In genomic region chr19:21328402-21328801, GRCh38 we compare ENCODE assay signal across 8 cellular contexts. TPM values are rescaled to one million over a fixed set of nuclear protein-coding genes. Genes with fewer than 3 reads are reported as not detected.
DNase-seq lines count a peak whose midpoint lies in the region; ATAC-seq and TF ChIP-seq lines count a peak whose summit lies in the region.

No MANE protein-coding gene starts in this region.

- TF ChIP-seq POLR2A in Peyer's patch (IDR thresholded peaks at IDR 0.05): no peak

- H3K27me3 Mint-ChIP-seq in activated CD4-positive, alpha-beta T cell treated with anti-CD3 and anti-CD28 coated beads for 36 hours: no peaks in the 10 kb centered on the region
- H3K27me3 Mint-ChIP-seq in endothelial cell (ENCODE audit: unreplicated experiment): peaks cover 2% of the 10 kb centered on the region
- no peaks in the 10 kb centered on the region for H3K27me3 Mint-ChIP-seq in naive thymus-derived CD8-positive, alpha-beta T cell

- peaks cover 0 to 15% (median 0%) of the 10 kb centered on the region in 3 donors for H3K36me3 ChIP-seq in Peyer's patch

- POLR2A ChIA-PET in activated CD4-positive, alpha-beta T cell treated with anti-CD3 and anti-CD28 coated beads for 36 hours (lab: Charles Lee): interaction anchor here (1.0 to 2.4 kb wide), 4 partner anchors 177 to 524 kb away, joined by 4 to 7 read pairs (median 5); partner anchors contain the start of genes ZNF429, ZNF431 and ZNF85
- POLR2A ChIA-PET in naive thymus-derived CD8-positive, alpha-beta T cell (lab: Charles Lee): interaction anchor here (0.6 to 2.7 kb wide), 19 partner anchors 10 to 763 kb away, joined by 3 to 43 read pairs (median 6); partner anchors contain the start of genes ZNF100, ZNF257, ZNF429 and ZNF43

- peaks cover 0 to 6% (median 0%) of the 10 kb centered on the region in 4 donors for H3K9me3 ChIP-seq in Peyer's patch

- peak overlapping the region; percentile 85 to 98 (median 95) for H3K27ac ChIP-seq in Peyer's patch

- intact Hi-C loops in activated CD4-positive, alpha-beta T cell treated with anti-CD3 and anti-CD28 coated beads for 36 hours (cut with DNase I, micrococcal nuclease): loop anchor here (2.0 to 10.0 kb wide), 7 partner anchors 30 to 724 kb away; partner anchors contain the start of genes ZNF493 (in 2 of the 2), ZNF257 (in 1 of the 2), ZNF430 (in 1 of the 2) and ZNF714 (in 1 of the 2)

- H3K27me3 ChIP-seq in Peyer's patch: no peaks in the 10 kb centered on the region

- peaks cover 10% of the 10 kb centered on the region for H3K9me3 Mint-ChIP-seq in activated CD4-positive, alpha-beta T cell treated with anti-CD3 and anti-CD28 coated beads for 36 hours (ENCODE audit: low read depth)
- H3K9me3 Mint-ChIP-seq in endothelial cell (ENCODE audit: unreplicated experiment): peaks cover 3% of the 10 kb centered on the region
- peaks cover 0 to 35% (median 10%) of the 10 kb centered on the region in 9 donors for H3K9me3 Mint-ChIP-seq in naive thymus-derived CD8-positive, alpha-beta T cell

- peak overlapping the region; percentile 97 for H3K4me3 Mint-ChIP-seq in activated CD4-positive, alpha-beta T cell treated with anti-CD3 and anti-CD28 coated beads for 36 hours
- H3K4me3 Mint-ChIP-seq in endothelial cell (ENCODE audit: unreplicated experiment): peak overlapping the region; percentile 99
- H3K4me3 Mint-ChIP-seq in naive thymus-derived CD8-positive, alpha-beta T cell: peak overlapping the region; percentile 97 to 99 (median 99)

- no peak for ATAC-seq in activated CD4-positive, alpha-beta T cell treated with anti-CD3 and anti-CD28 coated beads for 36 hours
- ATAC-seq in naive thymus-derived CD8-positive, alpha-beta T cell: peak; percentile 20 to 33
- no peak for ATAC-seq in HG02798 (IDR thresholded peaks at IDR 0.05; ENCODE audit: poor library complexity, unreplicated experiment)

- peaks cover 35% of the 10 kb centered on the region for H3K4me1 Mint-ChIP-seq in activated CD4-positive, alpha-beta T cell treated with anti-CD3 and anti-CD28 coated beads for 36 hours
- peaks cover 10% of the 10 kb centered on the region for H3K4me1 Mint-ChIP-seq in endothelial cell (ENCODE audit: unreplicated experiment)
- H3K4me1 Mint-ChIP-seq in naive thymus-derived CD8-positive, alpha-beta T cell: peaks cover 20 to 56% (median 43%) of the 10 kb centered on the region in 4 donors

- H3K4me1 ChIP-seq in Peyer's patch: peaks cover 0 to 16% (median 2%) of the 10 kb centered on the region in 4 donors

- peak overlapping the region; percentile 62 to 93 (median 66) for H3K4me3 ChIP-seq in Peyer's patch

- DNase-seq in activated CD4-positive, alpha-beta T cell treated with anti-CD3 and anti-CD28 coated beads for 36 hours: no peak
- no peak for DNase-seq in activated CD4-positive, alpha-beta T cell treated with anti-CD3 and anti-CD28 coated beads, Interleukin-2, amount 50 U/mL, for 1 hour
- DNase-seq in Peyer's patch (no peak), endothelial cell (ENCODE audit: low spot score) (no peak), NCI-H1694 (lab: John Stamatoyannopoulos, UW) (no peak), NCI-H226 (no peak)
- no peak for DNase-seq in naive thymus-derived CD8-positive, alpha-beta T cell

- peak overlapping the region; percentile 100 for H3K27ac Mint-ChIP-seq in activated CD4-positive, alpha-beta T cell treated with anti-CD3 and anti-CD28 coated beads for 36 hours
- H3K27ac Mint-ChIP-seq in endothelial cell (ENCODE audit: unreplicated experiment): peak overlapping the region; percentile 100
- H3K27ac Mint-ChIP-seq in naive thymus-derived CD8-positive, alpha-beta T cell: peak overlapping the region; percentile 98 to 99 (median 99)

- no peak for TF ChIP-seq CTCF in Peyer's patch (IDR thresholded peaks at IDR 0.05)
- TF ChIP-seq CTCF in endothelial cell (IDR thresholded peaks at IDR 0.05; ENCODE audit: unreplicated experiment): no peak

- CTCF ChIA-PET in activated CD4-positive, alpha-beta T cell treated with anti-CD3 and anti-CD28 coated beads for 36 hours (lab: Charles Lee): interaction anchor here (0.6 to 1.8 kb wide), 5 partner anchors 13 to 177 kb away, joined by 3 to 6 read pairs (median 4); partner anchors contain the start of gene ZNF429

- H3K36me3 Mint-ChIP-seq in activated CD4-positive, alpha-beta T cell treated with anti-CD3 and anti-CD28 coated beads for 36 hours (ENCODE audit: low read depth): peaks cover 38% of the 10 kb centered on the region
- H3K36me3 Mint-ChIP-seq in endothelial cell (ENCODE audit: low read depth, unreplicated experiment): peaks cover 31% of the 10 kb centered on the region
- peaks cover 16 to 40% (median 35%) of the 10 kb centered on the region in 3 donors for H3K36me3 Mint-ChIP-seq in naive thymus-derived CD8-positive, alpha-beta T cell

RNA-seq across cellular contexts. Expression of gene ZNF708, which starts 0.8 kb away (rescaled TPM):
- 10 to 100 TPM; 11.7 to 11.8 TPM for total RNA-seq in activated CD4-positive, alpha-beta T cell treated with anti-CD3 and anti-CD28 coated beads for 36 hours
- total RNA-seq in Peyer's patch (10 to 100 TPM; 13.1 to 20.6 (median 17.5) TPM), endothelial cell (ENCODE audit: unreplicated experiment) (25.0 TPM)
- 10 to 100 TPM; 45.6 to 47.8 TPM for total RNA-seq in naive thymus-derived CD8-positive, alpha-beta T cell
- polyA plus RNA-seq in naive thymus-derived CD8-positive, alpha-beta T cell: 10 to 100 TPM; 11.8 to 15.1 (median 14.0) TPM

RNA-seq across cellular contexts. Expression of gene ZNF738, which starts 30.4 kb away (rescaled TPM):
- total RNA-seq in activated CD4-positive, alpha-beta T cell treated with anti-CD3 and anti-CD28 coated beads for 36 hours: 10 to 100 TPM; 15.8 to 19.5 TPM
- total RNA-seq in Peyer's patch (10 to 100 TPM in 2 of 4 donors, 1 to 10 TPM in 2; 1.8 to 18.2 (median 7.5) TPM), endothelial cell (ENCODE audit: unreplicated experiment) (24.0 TPM)
- 10 to 100 TPM in 1 of 2 experiments, 1 to 10 TPM in 1; 9.8 to 12.4 TPM for total RNA-seq in naive thymus-derived CD8-positive, alpha-beta T cell
- 1 to 10 TPM; 3.9 to 4.1 (median 3.9) TPM for polyA plus RNA-seq in naive thymus-derived CD8-positive, alpha-beta T cell

Comparison
In these comparisons a context has a peak if more than half of its experiments do, and no peak if none do; other contexts are left out.
1. ATAC-seq: peak in naive thymus-derived CD8-positive, alpha-beta T cell (2 of 2); none in activated CD4-positive, alpha-beta T cell treated with anti-CD3 and anti-CD28 coated beads for 36 hours (single experiment) and HG02798 (single experiment).
2. Peak in every context shown above with its lines, with median percentiles within 50 percentile points of each other: H3K27ac Mint-ChIP-seq and H3K4me3 Mint-ChIP-seq.